16 cellular contexts compared by ENCODE assay signal in the genomic region with DNA sequence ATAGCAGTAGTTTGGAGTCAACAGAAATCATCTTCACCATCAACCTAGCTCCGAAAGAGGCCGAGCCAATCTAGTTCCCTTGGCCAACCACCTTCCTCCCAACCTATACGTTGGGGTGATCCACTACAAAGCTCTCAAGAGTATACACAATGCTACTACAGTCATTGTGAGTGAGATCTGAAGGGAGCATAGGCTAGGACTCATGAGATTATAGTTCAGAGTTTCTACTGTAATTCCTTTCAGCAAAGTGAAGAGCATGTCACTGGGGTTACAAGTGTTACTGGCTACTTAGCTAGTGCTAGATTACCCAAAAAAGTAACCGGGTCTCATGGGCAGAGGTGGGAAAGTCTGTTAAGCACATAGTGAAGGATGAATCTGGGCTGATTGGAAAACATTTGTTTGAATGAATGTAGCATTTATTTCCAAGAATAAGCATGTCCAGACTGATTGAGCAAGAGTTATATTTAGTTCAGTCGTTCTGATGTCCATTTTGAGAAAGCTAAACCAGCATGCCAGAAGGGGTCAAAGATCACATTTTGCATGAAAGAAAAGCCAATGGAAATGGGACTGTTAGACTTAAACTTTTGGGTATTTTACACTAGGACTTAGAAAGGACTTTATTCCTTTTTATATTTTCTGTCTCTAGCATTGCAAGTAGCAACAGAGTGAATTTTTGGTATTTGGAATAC. TPM values are rescaled to one million over a fixed set of nuclear protein-coding genes. Genes with fewer than 3 reads are reported as not detected.
DNase-seq lines count a peak whose midpoint lies in the region; TF ChIP-seq lines count a peak whose summit lies in the region.
"Had no signal": no experiment of that assay in that cellular context is flagged by ENCODE, and none has a peak within 500 bp of the region (broad histone marks: within the 10 kb centered on the region; RNA-seq: fewer than 3 reads in every experiment).

No MANE protein-coding gene starts in this region.

- H3K36me3 ChIP-seq in osteoblast (ENCODE audit: insufficient read depth, low read length) (no peaks in the 10 kb centered on the region), uterus (no peaks in the 10 kb centered on the region), SK-N-SH (replicated peaks in 1 of 2; ENCODE audit: control insufficient read depth in 1 of 2, insufficient read depth in 2 of 2, low read length in 1 of 2) (no peaks in the 10 kb centered on the region)
- H3K36me3 ChIP-seq: BE2C had no signal

- H3K27me3 ChIP-seq in osteoblast (ENCODE audit: insufficient read depth, low read length), result no peaks in the 10 kb centered on the region
- H3K27me3 ChIP-seq in uterus, result no peaks in the 10 kb centered on the region
- no peaks in the 10 kb centered on the region for H3K27me3 ChIP-seq in SK-N-SH (ENCODE audit: insufficient read depth)
- H3K27me3 ChIP-seq: BE2C had no signal

- POLR2A ChIA-PET in SK-N-SH (lab: Yijun Ruan, JAX), result no interaction called here

- H3K9ac ChIP-seq in SK-N-SH, result no peak overlapping the region
- H3K9ac ChIP-seq: GM23248 had no signal

- no peak overlapping the region for H3K27ac ChIP-seq in osteoblast (ENCODE audit: low read depth, low read length)
- peak overlapping the region; percentile 10 to 40 for H3K27ac ChIP-seq in uterus
- no peak overlapping the region for H3K27ac ChIP-seq in SK-N-SH (ENCODE audit: low read depth in 2 of 2, low read length in 1 of 2)
- H3K27ac ChIP-seq: GM23248 had no signal

- no peak for TF ChIP-seq EP300 in SK-N-SH (IDR thresholded peaks at IDR 0.05; ENCODE audit: borderline replicate concordance in 1 of 2, low read depth in 1 of 2, low read length in 1 of 2)

- H4K20me1 ChIP-seq in osteoblast (ENCODE audit: insufficient read depth, low read length) (no peaks in the 10 kb centered on the region), SK-N-SH (ENCODE audit: insufficient read depth) (no peaks in the 10 kb centered on the region)

- TF ChIP-seq RAD21 in SK-N-SH (IDR thresholded peaks at IDR 0.05; ENCODE audit: low read length), result no peak

- no peak for TF ChIP-seq POLR2A in uterus (IDR thresholded peaks at IDR 0.05)

- H3K79me2 ChIP-seq in osteoblast (ENCODE audit: insufficient read depth, low read length) (no peaks in the 10 kb centered on the region), SK-N-SH (ENCODE audit: insufficient read depth) (no peaks in the 10 kb centered on the region)

- H3K9me3 ChIP-seq in osteoblast (ENCODE audit: low read depth, low read length) (no peaks in the 10 kb centered on the region), uterus (no peaks in the 10 kb centered on the region), SK-N-SH (no peaks in the 10 kb centered on the region)
- H3K9me3 ChIP-seq: BE2C had no signal

- no peak overlapping the region for H3K4me3 ChIP-seq in choroid plexus epithelial cell (ENCODE audit: low read depth, low read length)
- H3K4me3 ChIP-seq in fibroblast of villous mesenchyme (ENCODE audit: low read depth, low read length), result no peak overlapping the region
- no peak overlapping the region for H3K4me3 ChIP-seq in osteoblast (ENCODE audit: insufficient read depth, low read length)
- H3K4me3 ChIP-seq in uterus, result no peak overlapping the region
- no peak overlapping the region for H3K4me3 ChIP-seq in SK-N-SH (ENCODE audit: low read depth in 2 of 2, low read length in 1 of 2)
- H3K4me3 ChIP-seq: GM23248 had no signal

- H3K4me1 ChIP-seq in osteoblast (ENCODE audit: insufficient read depth, low read length) (no peaks in the 10 kb centered on the region), uterus (no peaks in the 10 kb centered on the region), SK-N-SH (ENCODE audit: control insufficient read depth in 1 of 2, insufficient read depth in 2 of 2, low read depth in 1 of 2, low read length in 1 of 2) (no peaks in the 10 kb centered on the region)
- H3K4me1 ChIP-seq: BE2C had no signal

- no peaks in the 10 kb centered on the region for H3F3A ChIP-seq in SK-N-SH (replicated peaks; ENCODE audit: insufficient read depth)

- no peak overlapping the region for H3K4me2 ChIP-seq in osteoblast (ENCODE audit: insufficient read depth, low read length)
- no peak overlapping the region for H3K4me2 ChIP-seq in SK-N-SH

- intact Hi-C loops in uterus (cut with DNase I; ENCODE audit: low total_unique reads), result no loop called here

- WGBS in SK-N-SH (ENCODE audit: low lambda C conversion rate), result 26% methylated on average over 5 of the region's 5 CpGs

- peak overlapping the region; percentile 25 for H2AFZ ChIP-seq in osteoblast (ENCODE audit: low read length)
- H2AFZ ChIP-seq in SK-N-SH (ENCODE audit: low read depth), result no peak overlapping the region
- H2AFZ ChIP-seq: GM23248 had no signal

- H3K9me2 ChIP-seq in SK-N-SH, result no peaks in the 10 kb centered on the region

- DNase-seq in choroid plexus epithelial cell (ENCODE audit: low read depth) (peak; percentile 15), fibroblast of villous mesenchyme (ENCODE audit: low read depth) (peak; percentile 10), osteoblast (ENCODE audit: insufficient read length, low spot score, missing footprints) (no peak), uterus (peak in 1 of 2 donors; percentile 64), NCI-H524 treated with DMSO at 0.1 percent for 48 hours (lab: John Stamatoyannopoulos, UW) (no peak), NCI-H1930 (lab: John Stamatoyannopoulos, UW) (no peak), SK-N-SH (no peak)
- DNase-seq: BE2C; CD4-positive, alpha-beta memory T cell; DND-41; GDM1; GM23248; NCI-H1436 treated with DMSO at 0.1 percent for 48 hours; NCI-H2227 treated with DMSO at 0.1 percent for 48 hours; NCI-H69; PC-3 had no signal

- TF ChIP-seq CTCF in choroid plexus epithelial cell (conservative IDR thresholded peaks at IDR 0.05; ENCODE audit: low read depth, low read length), result no peak
- TF ChIP-seq CTCF in fibroblast of villous mesenchyme (IDR thresholded peaks at IDR 0.05; ENCODE audit: insufficient read depth, low read depth, low read length), result no peak
- TF ChIP-seq CTCF in osteoblast (IDR thresholded peaks at IDR 0.05; ENCODE audit: extremely low read depth, low read depth, low read length), result no peak
- TF ChIP-seq CTCF in uterus (IDR thresholded peaks at IDR 0.05), result no peak
- TF ChIP-seq CTCF in SK-N-SH (IDR thresholded peaks at IDR 0.05), result no peak

- CTCF ChIA-PET in SK-N-SH (lab: Yijun Ruan, JAX), result interaction anchor here (0.6 kb wide), 1 partner anchor 20 kb away, joined by 3 read pairs; no protein-coding TSS in a partner anchor

TF ChIP-seq in SK-N-SH, 30 proteins besides CTCF, POLR2A, EP300 and RAD21 (continues in another document):
- TF ChIP-seq, protein P1, sequence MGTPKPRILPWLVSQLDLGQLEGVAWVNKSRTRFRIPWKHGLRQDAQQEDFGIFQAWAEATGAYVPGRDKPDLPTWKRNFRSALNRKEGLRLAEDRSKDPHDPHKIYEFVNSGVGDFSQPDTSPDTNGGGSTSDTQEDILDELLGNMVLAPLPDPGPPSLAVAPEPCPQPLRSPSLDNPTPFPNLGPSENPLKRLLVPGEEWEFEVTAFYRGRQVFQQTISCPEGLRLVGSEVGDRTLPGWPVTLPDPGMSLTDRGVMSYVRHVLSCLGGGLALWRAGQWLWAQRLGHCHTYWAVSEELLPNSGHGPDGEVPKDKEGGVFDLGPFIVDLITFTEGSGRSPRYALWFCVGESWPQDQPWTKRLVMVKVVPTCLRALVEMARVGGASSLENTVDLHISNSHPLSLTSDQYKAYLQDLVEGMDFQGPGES (IDR thresholded peaks at IDR 0.05; ENCODE audit: low read depth, low read length), result no peak
- TF ChIP-seq, protein P2, sequence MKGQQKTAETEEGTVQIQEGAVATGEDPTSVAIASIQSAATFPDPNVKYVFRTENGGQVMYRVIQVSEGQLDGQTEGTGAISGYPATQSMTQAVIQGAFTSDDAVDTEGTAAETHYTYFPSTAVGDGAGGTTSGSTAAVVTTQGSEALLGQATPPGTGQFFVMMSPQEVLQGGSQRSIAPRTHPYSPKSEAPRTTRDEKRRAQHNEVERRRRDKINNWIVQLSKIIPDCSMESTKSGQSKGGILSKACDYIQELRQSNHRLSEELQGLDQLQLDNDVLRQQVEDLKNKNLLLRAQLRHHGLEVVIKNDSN (IDR thresholded peaks at IDR 0.05; ENCODE audit: borderline replicate concordance, low read depth), result no peak
- TF ChIP-seq MEF2A (IDR thresholded peaks at IDR 0.05; ENCODE audit: borderline replicate concordance, low read depth) (no peak), RCOR1 (IDR thresholded peaks at IDR 0.05; ENCODE audit: low read length) (no peak), FOXJ3 (CRISPR knock-in tag; IDR thresholded peaks at IDR 0.05) (no peak), SMC3 (IDR thresholded peaks at IDR 0.05; ENCODE audit: low read depth, low read length) (no peak), RXRA (IDR thresholded peaks at IDR 0.05; ENCODE audit: borderline replicate concordance, low read depth) (no peak), RFX5 (IDR thresholded peaks at IDR 0.05; ENCODE audit: low read length) (no peak), TEAD4 (IDR thresholded peaks at IDR 0.05; ENCODE audit: borderline replicate concordance, insufficient read depth) (no peak), FOXM1 (IDR thresholded peaks at IDR 0.05; ENCODE audit: low read depth) (no peak), NFIC (IDR thresholded peaks at IDR 0.05; ENCODE audit: borderline replicate concordance) (no peak), MXI1 (IDR thresholded peaks at IDR 0.05; ENCODE audit: low read depth, low read length) (no peak), NRF1 (IDR thresholded peaks at IDR 0.05; ENCODE audit: low read depth, low read length) (no peak)
- TF ChIP-seq, protein P3, sequence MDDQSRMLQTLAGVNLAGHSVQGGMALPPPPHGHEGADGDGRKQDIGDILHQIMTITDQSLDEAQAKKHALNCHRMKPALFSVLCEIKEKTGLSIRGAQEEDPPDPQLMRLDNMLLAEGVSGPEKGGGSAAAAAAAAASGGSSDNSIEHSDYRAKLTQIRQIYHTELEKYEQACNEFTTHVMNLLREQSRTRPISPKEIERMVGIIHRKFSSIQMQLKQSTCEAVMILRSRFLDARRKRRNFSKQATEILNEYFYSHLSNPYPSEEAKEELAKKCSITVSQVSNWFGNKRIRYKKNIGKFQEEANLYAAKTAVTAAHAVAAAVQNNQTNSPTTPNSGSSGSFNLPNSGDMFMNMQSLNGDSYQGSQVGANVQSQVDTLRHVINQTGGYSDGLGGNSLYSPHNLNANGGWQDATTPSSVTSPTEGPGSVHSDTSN (IDR thresholded peaks at IDR 0.05), result no peak

RNA-seq across cellular contexts. Expression of a gene that starts 10.5 kb away (rescaled TPM):
- total RNA-seq in fibroblast of villous mesenchyme (1.9 and 2.6 TPM in 2 replicates), osteoblast (2.4 and 3.3 TPM in 2 replicates), uterus (100 to 1,000 TPM in 3 of 4 donors, 10 to 100 TPM in 1; 29.1 to 225 (median 141) TPM)
- under 0.01 TPM in 1 of 2 replicates, not detected in the other for polyA plus RNA-seq in SK-N-SH (2012; rRNA removed)
- under 0.01 TPM in 1 of 2 replicates, not detected in the other for polyA plus RNA-seq in SK-N-SH (2012; cell fraction: cytosol; rRNA removed)
- polyA plus RNA-seq in SK-N-SH (2012; cell fraction: nucleus; rRNA removed), result 0.01 and 0.04 TPM in 2 replicates
- total RNA-seq: GM23248 had no signal

Comparison
In these comparisons a context has a peak if more than half of its experiments do, and no peak if none do; other contexts are left out.
1. DNase-seq: peak in choroid plexus epithelial cell (single experiment) and fibroblast of villous mesenchyme (single experiment); none in osteoblast (single experiment), NCI-H524 treated with DMSO at 0.1 percent for 48 hours (single experiment), NCI-H1930 (0 of 2) and SK-N-SH (single experiment).
2. H3K27ac ChIP-seq: peak in uterus (2 of 2); none in osteoblast (single experiment) and SK-N-SH (0 of 2).